Comparison of ENCODE assay signal across 19 cellular contexts in the genomic region with DNA sequence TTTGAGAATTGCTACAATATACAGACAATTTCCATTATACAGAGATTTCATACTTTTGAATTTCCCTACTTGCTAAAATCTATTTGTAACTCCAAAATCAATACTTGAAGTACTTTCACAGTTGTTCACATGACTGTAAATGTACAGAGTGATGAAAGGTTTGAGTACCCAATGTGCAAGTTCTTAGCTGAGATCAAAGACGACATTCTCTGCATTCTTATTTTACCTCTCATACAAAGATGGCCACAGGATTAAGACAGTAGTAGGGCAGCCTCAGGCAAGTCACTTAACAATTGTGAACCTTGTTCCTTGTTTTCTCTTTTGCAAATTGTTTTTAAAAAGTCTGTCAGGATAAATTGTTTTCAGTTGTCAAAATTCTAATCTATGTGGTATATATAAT.
DNase-seq lines count a peak whose midpoint lies in the region; ATAC-seq and TF ChIP-seq lines count a peak whose summit lies in the region.
"Had no signal": no experiment of that assay in that cellular context is flagged by ENCODE, and none has a peak within 500 bp of the region (broad histone marks: within the 10 kb centered on the region; RNA-seq: fewer than 3 reads in every experiment).

No MANE protein-coding gene starts in this region.

- H3K4me3 ChIP-seq in breast epithelium (no peak overlapping the region), PC-9 (no peak overlapping the region), sigmoid colon (no peak overlapping the region), tibial artery (no peak overlapping the region)
- H3K4me3 ChIP-seq: BLaER1 treated with 17β-estradiol and CSF1 and Interleukin-3, amounts not matched to agents 10 nM and 100 nM; SJSA1 had no signal

- no peaks in the 10 kb centered on the region for H3K4me1 ChIP-seq in breast epithelium
- no peaks in the 10 kb centered on the region for H3K4me1 ChIP-seq in PC-9 (replicated peaks; ENCODE audit: insufficient read depth)
- peaks cover 0 to 14% (median 9%) of the 10 kb centered on the region in 4 donors for H3K4me1 ChIP-seq in sigmoid colon
- H3K4me1 ChIP-seq in tibial artery = no peaks in the 10 kb centered on the region
- H3K4me1 ChIP-seq: BLaER1 treated with 17β-estradiol and CSF1 and Interleukin-3, amounts not matched to agents 10 nM and 100 nM; SJSA1 had no signal

- H3K36me3 ChIP-seq in breast epithelium (no peaks in the 10 kb centered on the region), PC-9 (ENCODE audit: low read depth) (no peaks in the 10 kb centered on the region), sigmoid colon (no peaks in the 10 kb centered on the region), tibial artery (no peaks in the 10 kb centered on the region)
- H3K36me3 ChIP-seq: BLaER1 treated with 17β-estradiol and CSF1 and Interleukin-3, amounts not matched to agents 10 nM and 100 nM; SJSA1 had no signal

- ATAC-seq in esophagus mucosa (peak; percentile 65), HG03378 (IDR thresholded peaks at IDR 0.05; ENCODE audit: unreplicated experiment) (no peak)

- no peak overlapping the region for H3K4me3 Mint-ChIP-seq in MCF 10A (ENCODE audit: unreplicated experiment)

- H3K27me3 ChIP-seq in breast epithelium (no peaks in the 10 kb centered on the region), PC-9 (ENCODE audit: insufficient read depth, low read depth) (no peaks in the 10 kb centered on the region), sigmoid colon (no peaks in the 10 kb centered on the region), tibial artery (no peaks in the 10 kb centered on the region)
- H3K27me3 ChIP-seq: BLaER1 treated with 17β-estradiol and CSF1 and Interleukin-3, amounts not matched to agents 10 nM and 100 nM; SJSA1 had no signal

- TF ChIP-seq POLR2A in breast epithelium (IDR thresholded peaks at IDR 0.05) (no peak), sigmoid colon (IDR thresholded peaks at IDR 0.05) (no peak)

- WGBS in sigmoid colon, 2 donors = 84 to 90% methylated on average over 1 of the region's 1 CpG

- no peaks in the 10 kb centered on the region for H3K36me3 Mint-ChIP-seq in MCF 10A (ENCODE audit: insufficient read depth, unreplicated experiment)

- no peaks in the 10 kb centered on the region for H3K9me2 ChIP-seq in PC-9 (ENCODE audit: insufficient read depth)

- 0 out of 2 replicates have a peak overlapping the region, but pooled peaks have one; percentile 42 for H2AFZ ChIP-seq in PC-9

- BruUV-seq in MCF 10A (replicated peaks; lab: Mats Ljungman, UMichigan) (no TSS peak), PC-9 (replicated peaks; lab: Mats Ljungman, UMichigan) (no TSS peak)

- H3K27ac ChIP-seq in breast epithelium (no peak overlapping the region), PC-9 (no peak overlapping the region), sigmoid colon (no peak overlapping the region), tibial artery (no peak overlapping the region)
- H3K27ac ChIP-seq: 22Rv1; BLaER1 treated with 17β-estradiol and CSF1 and Interleukin-3, amounts not matched to agents 10 nM and 100 nM; HL-60; RWPE1; SJSA1 had no signal

- TF ChIP-seq CTCF in MCF 10A (IDR thresholded peaks at IDR 0.05; ENCODE audit: unreplicated experiment) (no peak), breast epithelium (IDR thresholded peaks at IDR 0.05) (no peak), PC-9 (conservative IDR thresholded peaks at IDR 0.05) (no peak), sigmoid colon (IDR thresholded peaks at IDR 0.05) (no peak), tibial artery (IDR thresholded peaks at IDR 0.05) (no peak)

- CTCF ChIA-PET in MCF 10A (lab: Yijun Ruan, JAX) = no interaction called here
- CTCF ChIA-PET in PC-9 (lab: Charles Lee) = no interaction called here

- no peak for DNase-seq in MCF 10A (ENCODE audit: unreplicated experiment)
- no peak for DNase-seq in breast epithelium (ENCODE audit: low spot score in 2 of 2)
- DNase-seq in PC-9 = peak in 1 of 2 experiments; percentile 53
- peak; percentile 33 for DNase-seq in renal cortical epithelial cell (ENCODE audit: low read depth)
- no peak for DNase-seq in sigmoid colon
- no peak for DNase-seq in tibial artery
- DNase-seq: KBM-7, MM.1S, NCI-H1105, NCI-H187, NCI-H2171 treated with DMSO at 0.1 percent for 48 hours, NCI-H510A treated with DMSO at 0.1 percent for 48 hours had no signal

- H3K9me3 ChIP-seq in breast epithelium (peaks cover 10 to 15% of the 10 kb centered on the region in 2 donors), PC-9 (ENCODE audit: insufficient read depth, low read depth) (peaks cover 18% of the 10 kb centered on the region), sigmoid colon (peaks cover 0 to 6% (median 0%) of the 10 kb centered on the region in 4 donors), tibial artery (peaks cover 0 to 8% (median 0%) of the 10 kb centered on the region in 3 donors)
- H3K9me3 ChIP-seq: SJSA1 had no signal

- intact Hi-C loops in MCF 10A (cut with micrococcal nuclease) = no loop called here
- intact Hi-C loops in breast epithelium (cut with DNase I; ENCODE audit: low total_unique reads) = no loop called here
- intact Hi-C loops in PC-9 (cut with micrococcal nuclease; ENCODE audit: unreplicated experiment) = no loop called here
- intact Hi-C loops in sigmoid colon (cut with DNase I) = no loop called here
- intact Hi-C loops in tibial artery (cut with DNase I; ENCODE audit: low total_unique reads) = no loop called here

- POLR2A ChIA-PET in MCF 10A (lab: Yijun Ruan, JAX) (no interaction called here), PC-9 (lab: Charles Lee; ENCODE audit: unreplicated experiment) (no interaction called here)

- no peak for TF ChIP-seq EP300 in sigmoid colon (IDR thresholded peaks at IDR 0.05)

- no peaks in the 10 kb centered on the region for H3K27me3 Mint-ChIP-seq in MCF 10A (ENCODE audit: insufficient read depth, unreplicated experiment)

- H3F3A ChIP-seq in PC-9 (ENCODE audit: insufficient read depth, low read depth) = no peaks in the 10 kb centered on the region

- H3K9me3 Mint-ChIP-seq in MCF 10A (ENCODE audit: unreplicated experiment) = peaks cover 28% of the 10 kb centered on the region

- no peaks in the 10 kb centered on the region for H3K79me2 ChIP-seq in PC-9 (ENCODE audit: low read depth)

- H3K27ac Mint-ChIP-seq in MCF 10A (ENCODE audit: low read depth, unreplicated experiment) = peak overlapping the region; percentile 54

- H3K4me2 ChIP-seq in PC-9 = no peak overlapping the region
- H3K4me2 ChIP-seq: BLaER1 treated with 17β-estradiol and CSF1 and Interleukin-3, amounts not matched to agents 10 nM and 100 nM had no signal

- H4K20me1 ChIP-seq in PC-9 (ENCODE audit: insufficient read depth) = no peaks in the 10 kb centered on the region
- H4K20me1 ChIP-seq: BLaER1 treated with 17β-estradiol and CSF1 and Interleukin-3, amounts not matched to agents 10 nM and 100 nM had no signal

- peaks cover 8% of the 10 kb centered on the region for H3K4me1 Mint-ChIP-seq in MCF 10A (ENCODE audit: insufficient read depth, unreplicated experiment)
